Comparison of ENCODE assay signal across 1 cellular context in genomic region chr19:9823816-9824215, GRCh38.
TF ChIP-seq lines count a peak whose summit lies in the region.

No MANE protein-coding gene starts in this region.

TF ChIP-seq in WTC11, 78 proteins besides CTCF, POLR2A, EP300 and RAD21 (continued from another document):
- no peak for TF ChIP-seq USF2 (CRISPR knock-in tag; IDR thresholded peaks at IDR 0.05)
- TF ChIP-seq ZNF532 (CRISPR knock-in tag; IDR thresholded peaks at IDR 0.05; ENCODE audit: borderline replicate concordance), result no peak
- no peak for TF ChIP-seq MLX (CRISPR knock-in tag; IDR thresholded peaks at IDR 0.05)
- no peak for TF ChIP-seq USF1 (CRISPR knock-in tag; IDR thresholded peaks at IDR 0.05)
- no peak for TF ChIP-seq ZNF138 (CRISPR knock-in tag; conservative IDR thresholded peaks at IDR 0.05)
- TF ChIP-seq HMGA2 (CRISPR knock-in tag; IDR thresholded peaks at IDR 0.05), result no peak
- no peak for TF ChIP-seq TEAD1 (CRISPR knock-in tag; IDR thresholded peaks at IDR 0.05)
- TF ChIP-seq MAX (CRISPR knock-in tag; IDR thresholded peaks at IDR 0.05), result no peak
